ENCODE assay signal across 8 cellular contexts in genomic region chr5:178625679-178626483, GRCh38. TPM values are rescaled to one million over a fixed set of nuclear protein-coding genes. Genes with fewer than 3 reads are reported as not detected.
DNase-seq lines count a peak whose midpoint lies in the region; ATAC-seq, FAIRE-seq and TF ChIP-seq lines count a peak whose summit lies in the region.

No MANE protein-coding gene starts in this region.

- peak overlapping the region; percentile 99 to 100 for H3K27ac Mint-ChIP-seq in stimulated activated naive CD8-positive, alpha-beta T cell treated with anti-CD3 and anti-CD28 coated beads, Interleukin-15, amount 100 ng/mL, for 72 hours

- in situ Hi-C loops in GM23248 (cut with MboI) (no loop called here), astrocyte of the spinal cord (cut with HindIII; ENCODE audit: low sequenced_read_pairs) (no loop called here)

- peaks cover 35% of the 10 kb centered on the region for H3K4me1 Mint-ChIP-seq in stimulated activated naive CD8-positive, alpha-beta T cell treated with anti-CD3 and anti-CD28 coated beads, Interleukin-15, amount 100 ng/mL, for 72 hours

- H3F3A ChIP-seq in GM23248 (ENCODE audit: insufficient read depth) (peaks cover 28% of the 10 kb centered on the region), Loucy (ENCODE audit: low read depth) (no peaks in the 10 kb centered on the region)

- H3K27me3 Mint-ChIP-seq in stimulated activated naive CD8-positive, alpha-beta T cell treated with anti-CD3 and anti-CD28 coated beads, Interleukin-15, amount 100 ng/mL, for 72 hours: no peaks in the 10 kb centered on the region

- ATAC-seq in GM18499 (IDR thresholded peaks at IDR 0.05; ENCODE audit: insufficient read depth, unreplicated experiment): peak; percentile 11
- peak; percentile 24 for ATAC-seq in stimulated activated naive CD8-positive, alpha-beta T cell treated with anti-CD3 and anti-CD28 coated beads, Interleukin-15, amount 100 ng/mL, for 72 hours

- H4K20me1 ChIP-seq in GM23248 (ENCODE audit: insufficient read depth) (no peaks in the 10 kb centered on the region; the same call in 1 of the 2 replicates), Loucy (ENCODE audit: insufficient read depth, low read length, poor library complexity, severe bottlenecking) (peaks cover 27% of the 10 kb centered on the region), keratinocyte (ENCODE audit: control insufficient read depth, extremely low read depth, insufficient read depth, low read length) (no peaks in the 10 kb centered on the region)

- H3K9ac ChIP-seq in GM23248 (peak overlapping the region; percentile 96), Loucy (ENCODE audit: low read depth, low read length, poor library complexity, severe bottlenecking) (peak overlapping the region; percentile 89), keratinocyte (ENCODE audit: control insufficient read depth, extremely low read depth, insufficient read depth, low read length) (peak overlapping the region; percentile 97)

- no peaks in the 10 kb centered on the region for H3K9me2 ChIP-seq in GM23248 (ENCODE audit: insufficient read depth)
- no peaks in the 10 kb centered on the region for H3K9me2 ChIP-seq in Loucy (replicated peaks; ENCODE audit: low read depth, low read length)

- H3K27ac ChIP-seq in GM23248: peak overlapping the region; percentile 81
- H3K27ac ChIP-seq in keratinocyte (ENCODE audit: control insufficient read depth, insufficient read depth, low read length): peak overlapping the region; percentile 93

- H3K27me3 ChIP-seq in GM23248 (replicated peaks; ENCODE audit: insufficient read depth) (no peaks in the 10 kb centered on the region), Loucy (ENCODE audit: insufficient read depth, low read length, poor library complexity, severe bottlenecking) (no peaks in the 10 kb centered on the region), keratinocyte (ENCODE audit: control insufficient read depth, extremely low read depth, insufficient read depth, low read length) (no peaks in the 10 kb centered on the region)

- H3K9me3 ChIP-seq in GM23248 (ENCODE audit: low read depth): no peaks in the 10 kb centered on the region
- no peaks in the 10 kb centered on the region for H3K9me3 ChIP-seq in Loucy (ENCODE audit: insufficient read depth, low read depth, low read length)
- no peaks in the 10 kb centered on the region for H3K9me3 ChIP-seq in keratinocyte (ENCODE audit: control insufficient read depth, low read depth, low read length)

- H3K4me1 ChIP-seq in GM23248 (ENCODE audit: insufficient read depth) (peaks cover 24% of the 10 kb centered on the region), Loucy (ENCODE audit: insufficient read depth, low read length, poor library complexity, severe bottlenecking) (peaks cover 29% of the 10 kb centered on the region), keratinocyte (ENCODE audit: control insufficient read depth, extremely low read depth, insufficient read depth, low read length) (peaks cover 17% of the 10 kb centered on the region)

- 0 to 1% methylated on average over 23 of the region's 23 CpGs for WGBS in GM23248 (ENCODE audit: low coverage in 1 of 2, low lambda C conversion rate in 2 of 2, missing lambda C conversion rate in 2 of 2), 2 experiments

- H3K4me3 ChIP-seq in GM23248 (peak overlapping the region; percentile 98), Loucy (ENCODE audit: low read length, poor library complexity, severe bottlenecking) (peak overlapping the region; percentile 99), astrocyte of the spinal cord (ENCODE audit: low read depth, low read length) (peak overlapping the region; percentile 94), keratinocyte (ENCODE audit: control insufficient read depth in 2 of 3, extremely low read depth in 1 of 3, insufficient read depth in 2 of 3, low read depth in 1 of 3, low read length in 3 of 3) (peak overlapping the region; percentile 63 to 98 (median 98))

- peaks cover 58% of the 10 kb centered on the region for H3K79me2 ChIP-seq in GM23248 (ENCODE audit: insufficient read depth)
- peaks cover 43% of the 10 kb centered on the region for H3K79me2 ChIP-seq in Loucy (ENCODE audit: insufficient read depth, low read length)
- peaks cover 50% of the 10 kb centered on the region for H3K79me2 ChIP-seq in keratinocyte (ENCODE audit: control insufficient read depth, insufficient read depth, low read length)

- H3K9me1 ChIP-seq in keratinocyte (ENCODE audit: control insufficient read depth, extremely low read depth, insufficient read depth, low read length): no peaks in the 10 kb centered on the region

- H3K36me3 ChIP-seq in GM23248 (ENCODE audit: low read depth) (peaks cover 22% of the 10 kb centered on the region), Loucy (ENCODE audit: insufficient read depth, low read length) (no peaks in the 10 kb centered on the region; the same call in 1 of the 2 replicates), keratinocyte (ENCODE audit: control insufficient read depth in 2 of 2, extremely low read depth in 1 of 2, insufficient read depth in 2 of 2, low read length in 2 of 2) (peaks cover 2 to 14% of the 10 kb centered on the region in 2 experiments)

- no peak for FAIRE-seq in keratinocyte (lab: Jason Lieb, UNC)

- peaks cover 6 to 8% of the 10 kb centered on the region in 2 donors for H3K9me3 Mint-ChIP-seq in stimulated activated naive CD8-positive, alpha-beta T cell treated with anti-CD3 and anti-CD28 coated beads, Interleukin-15, amount 100 ng/mL, for 72 hours

- TF ChIP-seq CTCF in Loucy (conservative IDR thresholded peaks at IDR 0.05; ENCODE audit: low read length) (no peak), astrocyte of the spinal cord (IDR thresholded peaks at IDR 0.05; ENCODE audit: low read depth, low read length) (no peak), keratinocyte (optimal IDR thresholded peaks at IDR 0.05 in 1 of 3, IDR thresholded peaks at IDR 0.05 in 1 of 3, conservative IDR thresholded peaks at IDR 0.05 in 1 of 3; ENCODE audit: extremely low read depth in 1 of 3, insufficient read depth in 2 of 3, low read length in 3 of 3) (no peak)

- H3K4me2 ChIP-seq in GM23248 (ENCODE audit: unreplicated experiment) (peak overlapping the region; percentile 97), Loucy (ENCODE audit: low read depth, low read length, poor library complexity, severe bottlenecking) (peak overlapping the region; percentile 92), keratinocyte (ENCODE audit: control insufficient read depth, extremely low read depth, insufficient read depth, low read depth, low read length) (peak overlapping the region; percentile 76)

- peak overlapping the region; percentile 99 for H3K4me3 Mint-ChIP-seq in stimulated activated naive CD8-positive, alpha-beta T cell treated with anti-CD3 and anti-CD28 coated beads, Interleukin-15, amount 100 ng/mL, for 72 hours

- H2AFZ ChIP-seq in GM23248 (peak overlapping the region; percentile 84), Loucy (ENCODE audit: low read length) (peak overlapping the region; percentile 97; the same call in 1 of the 2 replicates), keratinocyte (ENCODE audit: control insufficient read depth, low read length) (peak overlapping the region; percentile 5)

- dilution Hi-C loops in keratinocyte (cut with MboI; ENCODE audit: extremely low pct_ligation_motif_present, low sequenced_read_pairs): no loop called here

- DNase-seq in GM23248 (peak; percentile 68), astrocyte of the spinal cord (ENCODE audit: low read depth, low spot score) (no peak), keratinocyte (ENCODE audit: low read depth, low spot score) (no peak), NCI-H1417 treated with DMSO at 0.1 percent for 48 hours (lab: John Stamatoyannopoulos, UW) (no peak), HPDE6-E6E7 (ENCODE audit: extremely low spot score) (no peak)
- no peak for DNase-seq in stimulated activated naive CD8-positive, alpha-beta T cell treated with anti-CD3 and anti-CD28 coated beads, Interleukin-15, amount 100 ng/mL, for 72 hours

RNA-seq across cellular contexts. Expression of gene CLK4, which starts 1.0 kb away (rescaled TPM):
- total RNA-seq in GM23248 (2014; rRNA removed; shearing (Covaris generic)): 14.1 and 19.0 TPM in 2 replicates
- 11.0 and 11.8 TPM in 2 replicates for polyA plus RNA-seq in GM23248 (2016; fragmentation: Nextera tagmentation; extraction: Ambion mirVana)
- 10.7 to 17.3 TPM (median 11.6 TPM) in 3 replicates for polyA plus RNA-seq in keratinocyte
- polyA plus RNA-seq in keratinocyte (2011; ENCODE audit: low read depth): 23.6 TPM
- 3.2 and 6.5 TPM in 2 replicates for polyA plus RNA-seq in keratinocyte (2011; cell fraction: cytosol; rRNA removed)
- polyA plus RNA-seq in keratinocyte (2011; cell fraction: nucleus; rRNA removed): 27.0 and 40.9 TPM in 2 replicates
- polyA plus RNA-seq in keratinocyte (2012; ENCODE audit: low replicate concordance): 8.8 and 17.5 TPM in 2 replicates
- 2.7 to 25.6 TPM (median 10.2 TPM) in 3 replicates for polyA minus RNA-seq in keratinocyte
- polyA minus RNA-seq in keratinocyte (2011; cell fraction: cytosol; rRNA and poly(A)+ RNA removed): 1.5 TPM
- polyA minus RNA-seq in keratinocyte (2011; cell fraction: nucleus; rRNA and poly(A)+ RNA removed): 13.1 and 19.1 TPM in 2 replicates

RNA-seq across cellular contexts. Expression of gene COL23A1, which starts 35.7 kb away (rescaled TPM):
- not detected in 2 replicates for total RNA-seq in GM23248 (2014; rRNA removed; shearing (Covaris generic))
- polyA plus RNA-seq in GM23248 (2016; fragmentation: Nextera tagmentation; extraction: Ambion mirVana): not detected in 2 replicates
- polyA plus RNA-seq in keratinocyte: 0.05 TPM in 1 of 3 replicates, not detected in the others
- not detected for polyA plus RNA-seq in keratinocyte (2011; ENCODE audit: low read depth)
- polyA plus RNA-seq in keratinocyte (2011; cell fraction: cytosol; rRNA removed): not detected in 2 replicates
- 0.15 and 0.21 TPM in 2 replicates for polyA plus RNA-seq in keratinocyte (2011; cell fraction: nucleus; rRNA removed)
- polyA plus RNA-seq in keratinocyte (2012; ENCODE audit: low replicate concordance): 0.03 and 0.21 TPM in 2 replicates
- polyA minus RNA-seq in keratinocyte: 0.07 TPM in 1 of 3 replicates, not detected in the others
- polyA minus RNA-seq in keratinocyte (2011; cell fraction: cytosol; rRNA and poly(A)+ RNA removed): not detected
- polyA minus RNA-seq in keratinocyte (2011; cell fraction: nucleus; rRNA and poly(A)+ RNA removed): 0.16 and 0.21 TPM in 2 replicates

Comparison
In these comparisons a context has a peak if more than half of its experiments do, and no peak if none do; other contexts are left out.
1. H2AFZ ChIP-seq: peak in every context shown above with its lines; median percentile 97 in Loucy; 84 in GM23248; 5 in keratinocyte.